Comparison of ENCODE assay signal across 8 cellular contexts in genomic region chr15:63474810-63475316, GRCh38. TPM values are rescaled to one million over a fixed set of nuclear protein-coding genes. Genes with fewer than 3 reads are reported as not detected.
DNase-seq lines count a peak whose midpoint lies in the region; ATAC-seq and TF ChIP-seq lines count a peak whose summit lies in the region.

No MANE protein-coding gene starts in this region.

- peaks cover 30 to 58% (median 54%) of the 10 kb centered on the region in 3 donors for H3K4me1 Mint-ChIP-seq in CD8-positive, alpha-beta memory T cell

- DNase-seq in CD8-positive, alpha-beta memory T cell, result no peak
- DNase-seq in foreskin melanocyte (no peak), tibial nerve (ENCODE audit: low spot score in 2 of 2) (no peak), activated gamma-delta T cell treated with Interleukin-2 at 50 U/mL for 16 hours (no peak)

- no peak overlapping the region for H3K4me3 ChIP-seq in CD8-positive, alpha-beta memory T cell (ENCODE audit: low read length)
- H3K4me3 ChIP-seq in mucosa of rectum (ENCODE audit: low read length in 2 of 2), result peak overlapping the region; percentile 5 to 39
- H3K4me3 ChIP-seq in tibial nerve, result no peak overlapping the region

- H3K9me3 Mint-ChIP-seq in CD8-positive, alpha-beta memory T cell, result no peaks in the 10 kb centered on the region

- H3K9ac ChIP-seq in mucosa of rectum (ENCODE audit: low read depth in 1 of 2, low read length in 2 of 2), result peak overlapping the region; percentile 35 to 45

- WGBS in tibial nerve, 2 donors, result 81 to 87% methylated on average over 9 of the region's 9 CpGs

- no peaks in the 10 kb centered on the region for H3K36me3 Mint-ChIP-seq in CD8-positive, alpha-beta memory T cell

- no peak for TF ChIP-seq EP300 in tibial nerve (IDR thresholded peaks at IDR 0.05)

- POLR2A ChIA-PET in CD8-positive, alpha-beta memory T cell (lab: Charles Lee), result no interaction called here

- no peaks in the 10 kb centered on the region for H3K27me3 ChIP-seq in CD8-positive, alpha-beta memory T cell (ENCODE audit: insufficient read depth, low read length, poor library complexity, severe bottlenecking)
- H3K27me3 ChIP-seq in mucosa of rectum (ENCODE audit: control insufficient read depth in 2 of 2, insufficient read depth in 2 of 2, low read length in 2 of 2) (no peaks in the 10 kb centered on the region), tibial nerve (no peaks in the 10 kb centered on the region)

- H3K4me3 Mint-ChIP-seq in CD8-positive, alpha-beta memory T cell, result no peak overlapping the region

- no peak for TF ChIP-seq CTCF in tibial nerve (IDR thresholded peaks at IDR 0.05)

- H3K27ac Mint-ChIP-seq in CD8-positive, alpha-beta memory T cell, result peak overlapping the region in 5 of 8 donors; percentile 37 to 97 (median 74)

- TF ChIP-seq POLR2A in Raji (IDR thresholded peaks at IDR 0.05; ENCODE audit: insufficient read depth, low read depth, low read length), result peak; percentile 43
- no peak for TF ChIP-seq POLR2A in tibial nerve (IDR thresholded peaks at IDR 0.05)

- ATAC-seq in GM19043 (IDR thresholded peaks at IDR 0.05; ENCODE audit: low read depth, unreplicated experiment) (peak; percentile 54), HG03108 (IDR thresholded peaks at IDR 0.05; ENCODE audit: unreplicated experiment) (peak; percentile 55)

- H3K9me3 ChIP-seq in CD8-positive, alpha-beta memory T cell (ENCODE audit: low read length), result no peaks in the 10 kb centered on the region
- H3K9me3 ChIP-seq in mucosa of rectum (ENCODE audit: control insufficient read depth in 2 of 2, low read length in 2 of 2) (no peaks in the 10 kb centered on the region), tibial nerve (no peaks in the 10 kb centered on the region)

- H3K27ac ChIP-seq in CD8-positive, alpha-beta memory T cell (ENCODE audit: low read depth, low read length), result no peak overlapping the region
- H3K27ac ChIP-seq in mucosa of rectum (ENCODE audit: low read depth in 2 of 2, low read length in 2 of 2) (peak overlapping the region; percentile 86 to 92), tibial nerve (peak overlapping the region in 2 of 4 donors; percentile 66 to 72)

- peaks cover 42% of the 10 kb centered on the region for H3K4me1 ChIP-seq in CD8-positive, alpha-beta memory T cell (ENCODE audit: insufficient read depth, low read length)
- H3K4me1 ChIP-seq in mucosa of rectum (ENCODE audit: control insufficient read depth in 2 of 2, insufficient read depth in 2 of 2, low read length in 2 of 2), result peaks cover 39% of the 10 kb centered on the region in 2 donors
- peaks cover 0 to 40% (median 27%) of the 10 kb centered on the region in 4 donors for H3K4me1 ChIP-seq in tibial nerve

- no peaks in the 10 kb centered on the region for H3K27me3 Mint-ChIP-seq in CD8-positive, alpha-beta memory T cell

- CTCF ChIA-PET in CD8-positive, alpha-beta memory T cell (lab: Charles Lee), result interaction anchor here (1.2 to 2.6 kb wide), 6 partner anchors 8 to 592 kb away, joined by 3 to 17 read pairs (median 6); partner anchors contain the start of gene USP3

- no peaks in the 10 kb centered on the region for H3K36me3 ChIP-seq in CD8-positive, alpha-beta memory T cell (ENCODE audit: insufficient read depth, low read length)
- no peaks in the 10 kb centered on the region for H3K36me3 ChIP-seq in mucosa of rectum (ENCODE audit: control insufficient read depth in 2 of 2, insufficient read depth in 2 of 2, low read length in 2 of 2)
- no peaks in the 10 kb centered on the region for H3K36me3 ChIP-seq in tibial nerve

RNA-seq across cellular contexts. Expression of gene USP3, which starts 29.5 kb away (rescaled TPM):
- 10 to 100 TPM; 36.6 to 38.0 TPM for total RNA-seq in CD8-positive, alpha-beta memory T cell
- 50.7 TPM for polyA plus RNA-seq in CD8-positive, alpha-beta memory T cell
- total RNA-seq in tibial nerve, result 10 to 100 TPM; 32.8 to 47.3 (median 38.3) TPM

Comparison
In these comparisons a context has a peak if more than half of its experiments do, and no peak if none do; other contexts are left out.
1. H3K4me3 ChIP-seq: peak in mucosa of rectum (2 of 2); none in CD8-positive, alpha-beta memory T cell (single experiment) and tibial nerve (0 of 4).